11 cellular contexts compared by ENCODE assay signal in genomic region chr17:73293480-73293911, GRCh38. TPM values are rescaled to one million over a fixed set of nuclear protein-coding genes. Genes with fewer than 3 reads are reported as not detected.
DNase-seq lines count a peak whose midpoint lies in the region; ATAC-seq, FAIRE-seq and TF ChIP-seq lines count a peak whose summit lies in the region.
"Had no signal": no experiment of that assay in that cellular context is flagged by ENCODE, and none has a peak within 500 bp of the region (broad histone marks: within the 10 kb centered on the region; RNA-seq: fewer than 3 reads in every experiment).

No MANE protein-coding gene starts in this region.

- H3K27ac Mint-ChIP-seq in HFFc6: peak overlapping the region; percentile 99
- H3K27ac Mint-ChIP-seq: stimulated activated naive CD8-positive, alpha-beta T cell treated with anti-CD3 and anti-CD28 coated beads, Interleukin-15, Interleukin-2, amounts not matched to agents 100 ng/mL and 50 ng/mL, for 24 hours had no signal

- H3K27ac ChIP-seq in mammary epithelial cell (ENCODE audit: insufficient read depth, low read depth, low read length) (peak overlapping the region; percentile 66), kidney (ENCODE audit: low read depth in 2 of 2, low read length in 2 of 2) (peak overlapping the region; percentile 89 to 92), stomach (peak overlapping the region; percentile 83 to 95 (median 90))

- no peak for FAIRE-seq in kidney (lab: Jason Lieb, UNC)

- H3K4me1 ChIP-seq in mammary epithelial cell (ENCODE audit: insufficient read depth, low read length) (peaks cover 42% of the 10 kb centered on the region), kidney (ENCODE audit: control insufficient read depth in 1 of 2, insufficient read depth in 1 of 2, low read depth in 1 of 2, low read length in 2 of 2) (peaks cover 39 to 46% of the 10 kb centered on the region in 2 donors), stomach (peaks cover 78 to 95% (median 90%) of the 10 kb centered on the region in 4 donors)

- no TSS peak for BruUV-seq in mammary epithelial cell (replicated peaks; lab: Mats Ljungman, UMichigan)

- CTCF ChIA-PET in mammary epithelial cell (lab: Charles Lee; ENCODE audit: low non-redundant PET): no interaction called here

- H3K27me3 ChIP-seq in mammary epithelial cell (ENCODE audit: insufficient read depth, low read length) (no peaks in the 10 kb centered on the region), stomach (no peaks in the 10 kb centered on the region)

- dilution Hi-C loops in mammary epithelial cell (cut with HindIII; ENCODE audit: low sequenced_read_pairs): no loop called here

- TF ChIP-seq CTCF in HFFc6 (IDR thresholded peaks at IDR 0.05) (no peak), mammary epithelial cell (conservative IDR thresholded peaks at IDR 0.05 in 1 of 2, IDR thresholded peaks at IDR 0.05 in 1 of 2; ENCODE audit: extremely low read depth in 1 of 2, insufficient read depth in 1 of 2, low read depth in 1 of 2, low read length in 2 of 2) (no peak), kidney (IDR thresholded peaks at IDR 0.05; ENCODE audit: borderline replicate concordance, extremely low read depth, insufficient read depth) (no peak), stomach (IDR thresholded peaks at IDR 0.05) (no peak)

- H3K36me3 Mint-ChIP-seq in HFFc6 (ENCODE audit: low read depth): peaks cover 5% of the 10 kb centered on the region; the same call in 1 of the 2 replicates

- in situ Hi-C loops in mammary epithelial cell (cut with MboI; ENCODE audit: low sequenced_read_pairs in 2 of 2): no loop called here

- H3K9ac ChIP-seq in mammary epithelial cell (ENCODE audit: insufficient read depth, low read length) (no peak overlapping the region), kidney (ENCODE audit: low read length in 2 of 2) (peak overlapping the region in 1 of 2 donors; percentile 13)

- TF ChIP-seq POLR2A in stomach (IDR thresholded peaks at IDR 0.05): no peak

- H3K4me1 Mint-ChIP-seq in HFFc6 (ENCODE audit: low read depth): peaks cover 69% of the 10 kb centered on the region

- TF ChIP-seq EP300 in stomach (IDR thresholded peaks at IDR 0.05): peak; percentile 14

- peak overlapping the region; percentile 48 for H2AFZ ChIP-seq in mammary epithelial cell (ENCODE audit: low read depth, low read length)

- no peak overlapping the region for H3K4me3 ChIP-seq in mammary epithelial cell (replicated peaks in 1 of 3; ENCODE audit: insufficient read depth in 1 of 3, low read depth in 2 of 3, low read length in 3 of 3)
- no peak overlapping the region for H3K4me3 ChIP-seq in kidney (ENCODE audit: low read length in 2 of 2)
- peak overlapping the region in 1 of 4 donors; percentile 16 for H3K4me3 ChIP-seq in stomach

- peak overlapping the region; percentile 6 for H3K4me2 ChIP-seq in mammary epithelial cell (ENCODE audit: insufficient read depth, low read depth, low read length)

- peaks cover 3% of the 10 kb centered on the region; the same call in 1 of the 2 replicates for H3K27me3 Mint-ChIP-seq in HFFc6 (ENCODE audit: insufficient read depth)
- H3K27me3 Mint-ChIP-seq: stimulated activated naive CD8-positive, alpha-beta T cell treated with anti-CD3 and anti-CD28 coated beads, Interleukin-15, Interleukin-2, amounts not matched to agents 100 ng/mL and 50 ng/mL, for 24 hours had no signal

- H3K9me3 ChIP-seq in mammary epithelial cell (replicated peaks; ENCODE audit: insufficient read depth, low read length) (no peaks in the 10 kb centered on the region), kidney (ENCODE audit: control insufficient read depth in 1 of 2, low read length in 2 of 2) (no peaks in the 10 kb centered on the region), stomach (no peaks in the 10 kb centered on the region)

- H3K36me3 ChIP-seq in mammary epithelial cell (ENCODE audit: insufficient read depth, low read length) (no peaks in the 10 kb centered on the region), kidney (ENCODE audit: control insufficient read depth in 1 of 2, insufficient read depth in 2 of 2, low read length in 2 of 2) (no peaks in the 10 kb centered on the region), stomach (no peaks in the 10 kb centered on the region)

- H3K4me3 Mint-ChIP-seq in HFFc6: peak overlapping the region; percentile 34
- H3K4me3 Mint-ChIP-seq: stimulated activated naive CD8-positive, alpha-beta T cell treated with anti-CD3 and anti-CD28 coated beads, Interleukin-15, Interleukin-2, amounts not matched to agents 100 ng/mL and 50 ng/mL, for 24 hours had no signal

- ATAC-seq in HG02798 (IDR thresholded peaks at IDR 0.05; ENCODE audit: poor library complexity, unreplicated experiment) (no peak), GM19452 (IDR thresholded peaks at IDR 0.05; ENCODE audit: unreplicated experiment) (no peak)

- peak; percentile 90 for DNase-seq in HFFc6
- peak; percentile 91 for DNase-seq in mammary epithelial cell
- peak; percentile 92 for DNase-seq in kidney
- DNase-seq in stomach: peak; percentile 85
- no peak for DNase-seq in NCI-H1694 (lab: John Stamatoyannopoulos, UW)
- DNase-seq in activated gamma-delta T cell (lab: John Stamatoyannopoulos, UW): no peak
- DNase-seq: NCI-H1105 treated with DMSO at 0.1 percent for 48 hours had no signal

- no peaks in the 10 kb centered on the region for H4K20me1 ChIP-seq in mammary epithelial cell (ENCODE audit: insufficient read depth, low read length)

- H3K79me2 ChIP-seq in mammary epithelial cell (ENCODE audit: insufficient read depth, low read length): peaks cover 62% of the 10 kb centered on the region

- H3K9me3 Mint-ChIP-seq in HFFc6: no peaks in the 10 kb centered on the region
- H3K9me3 Mint-ChIP-seq: stimulated activated naive CD8-positive, alpha-beta T cell treated with anti-CD3 and anti-CD28 coated beads, Interleukin-15, Interleukin-2, amounts not matched to agents 100 ng/mL and 50 ng/mL, for 24 hours had no signal

- intact Hi-C loops in mammary epithelial cell (cut with micrococcal nuclease): loop anchor here (2.0 kb wide), 1 partner anchor 17 kb away; no protein-coding TSS in a partner anchor
- intact Hi-C loops in kidney (cut with DNase I): no loop called here
- intact Hi-C loops in stomach (cut with DNase I; ENCODE audit: low total_unique reads): no loop called here

- WGBS in mammary epithelial cell (ENCODE audit: low coverage, missing lambda C conversion rate): 8% methylated on average over 7 of the region's 9 CpGs
- WGBS in stomach, 5 donors: 26 to 39% (median 33%) methylated on average over 6 to 9 of the region's 9 CpGs

RNA-seq across cellular contexts. Expression of gene CDC42EP4, which starts 18.3 kb away (rescaled TPM):
- 10 to 100 TPM; 18.1 to 27.8 (median 25.9) TPM for total RNA-seq in HFFc6 (2021; fragmentation: NEBNext Ultra II Directional; extraction: Animal tissue kit (Norgen Biotek cat#: 25700))
- 10 to 100 TPM; 21.4 to 25.3 TPM for total RNA-seq in mammary epithelial cell
- 17.2 TPM for polyA plus RNA-seq in mammary epithelial cell
- 20.4 TPM for polyA minus RNA-seq in mammary epithelial cell
- 76.9 TPM for total RNA-seq in kidney
- 26.2 TPM for polyA plus RNA-seq in kidney (ENCODE audit: insufficient read depth, low read depth, low replicate concordance)
- 10 to 100 TPM; 44.6 to 93.3 (median 68.9) TPM for total RNA-seq in stomach
- polyA plus RNA-seq in stomach: 10 to 100 TPM; 23.2 to 38.3 (median 25.7) TPM

RNA-seq across cellular contexts. Expression of gene CPSF4L, which starts 31.8 kb away (rescaled TPM):
- not detected for total RNA-seq in HFFc6 (2021; fragmentation: NEBNext Ultra II Directional; extraction: Animal tissue kit (Norgen Biotek cat#: 25700))
- not detected for total RNA-seq in mammary epithelial cell
- polyA plus RNA-seq in mammary epithelial cell: not detected
- polyA minus RNA-seq in mammary epithelial cell: not detected
- not detected for total RNA-seq in kidney
- not detected for polyA plus RNA-seq in kidney (ENCODE audit: insufficient read depth, low read depth, low replicate concordance)
- total RNA-seq in stomach: not detected
- not detected for polyA plus RNA-seq in stomach
- total RNA-seq: T-helper 2 cell treated with Interferon-gamma antibody and Interleukin-4, amounts not matched to agents 100 ng/mL and 5 ng/mL, for 36 hours had no signal

Comparison
In these comparisons a context has a peak if more than half of its experiments do, and no peak if none do; other contexts are left out.
1. DNase-seq: peak in HFFc6 (single experiment), mammary epithelial cell (single experiment), kidney (single experiment) and stomach (single experiment); none in NCI-H1694 (single experiment) and activated gamma-delta T cell (single experiment).
2. Peak in every context shown above with its lines, with median percentiles within 50 percentile points of each other: H3K27ac ChIP-seq.